In genomic region chr6:137093183-137094069, GRCh38 we compare ENCODE assay signal across 12 cellular contexts. TPM values are rescaled to one million over a fixed set of nuclear protein-coding genes. Genes with fewer than 3 reads are reported as not detected.
DNase-seq lines count a peak whose midpoint lies in the region; ATAC-seq and TF ChIP-seq lines count a peak whose summit lies in the region.
"Had no signal": no experiment of that assay in that cellular context is flagged by ENCODE, and none has a peak within 500 bp of the region (broad histone marks: within the 10 kb centered on the region; RNA-seq: fewer than 3 reads in every experiment).

No MANE protein-coding gene starts in this region.

- H3K27me3 Mint-ChIP-seq in activated naive CD4-positive, alpha-beta T cell treated with anti-CD3 and anti-CD28 coated beads, Interleukin-2, amount 50 U/mL, for 24 hours = peaks cover 7% of the 10 kb centered on the region
- no peaks in the 10 kb centered on the region for H3K27me3 Mint-ChIP-seq in activated T-helper 1 cell treated with anti-CD3 and anti-CD28 coated beads, Interleukin-12 subunit alpha, Interleukin-12 subunit beta, Interleukin-2, Interleukin-4 antibody, amounts not matched to agents 30 ng/mL and 10 ng/mL and 1 ng/mL, durations not matched to agents 14 hours and 24 hours and 36 hours (ENCODE audit: insufficient read depth)

- H3K4me1 ChIP-seq in transverse colon = peaks cover 0 to 36% (median 8%) of the 10 kb centered on the region in 4 donors

- no peaks in the 10 kb centered on the region for H3K9me3 ChIP-seq in transverse colon
- H3K9me3 ChIP-seq: Peyer's patch had no signal

- no peak for TF ChIP-seq EP300 in transverse colon (IDR thresholded peaks at IDR 0.05; ENCODE audit: low read depth)

- no peaks in the 10 kb centered on the region for H3K4me1 Mint-ChIP-seq in activated naive CD4-positive, alpha-beta T cell treated with anti-CD3 and anti-CD28 coated beads, Interleukin-2, amount 50 U/mL, for 24 hours
- H3K4me1 Mint-ChIP-seq in activated T-helper 1 cell treated with anti-CD3 and anti-CD28 coated beads, Interleukin-12 subunit alpha, Interleukin-12 subunit beta, Interleukin-2, Interleukin-4 antibody, amounts not matched to agents 30 ng/mL and 10 ng/mL and 1 ng/mL, durations not matched to agents 14 hours and 24 hours and 36 hours (ENCODE audit: low read depth) = peaks cover 52% of the 10 kb centered on the region

- intact Hi-C loops in activated T-helper 1 cell treated with anti-CD3 and anti-CD28 coated beads, Interleukin-12 subunit alpha, Interleukin-12 subunit beta, Interleukin-2, Interleukin-4 antibody, amounts not matched to agents 30 ng/mL and 10 ng/mL and 1 ng/mL, durations not matched to agents 14 hours and 24 hours and 36 hours (cut with micrococcal nuclease) = loop anchor here (1.0 to 10.0 kb wide), 15 partner anchors 17 to 1015 kb away; no protein-coding TSS in a partner anchor
- intact Hi-C loops in transverse colon (cut with DNase I; ENCODE audit: low total_unique reads) = loop anchor here (10.0 kb wide), 1 partner anchor 221 kb away; no protein-coding TSS in a partner anchor

- no peak for TF ChIP-seq CTCF in transverse colon (IDR thresholded peaks at IDR 0.05)

- no peak overlapping the region for H3K4me3 Mint-ChIP-seq in activated naive CD4-positive, alpha-beta T cell treated with anti-CD3 and anti-CD28 coated beads, Interleukin-2, amount 50 U/mL, for 24 hours
- H3K4me3 Mint-ChIP-seq in activated T-helper 1 cell treated with anti-CD3 and anti-CD28 coated beads, Interleukin-12 subunit alpha, Interleukin-12 subunit beta, Interleukin-2, Interleukin-4 antibody, amounts not matched to agents 30 ng/mL and 10 ng/mL and 1 ng/mL, durations not matched to agents 14 hours and 24 hours and 36 hours = no peak overlapping the region
- H3K4me3 Mint-ChIP-seq: CD8-positive, alpha-beta T cell; H9 had no signal

- H3K9me3 Mint-ChIP-seq in activated naive CD4-positive, alpha-beta T cell treated with anti-CD3 and anti-CD28 coated beads, Interleukin-2, amount 50 U/mL, for 24 hours = no peaks in the 10 kb centered on the region
- no peaks in the 10 kb centered on the region for H3K9me3 Mint-ChIP-seq in activated T-helper 1 cell treated with anti-CD3 and anti-CD28 coated beads, Interleukin-12 subunit alpha, Interleukin-12 subunit beta, Interleukin-2, Interleukin-4 antibody, amounts not matched to agents 30 ng/mL and 10 ng/mL and 1 ng/mL, durations not matched to agents 14 hours and 24 hours and 36 hours
- H3K9me3 Mint-ChIP-seq: CD8-positive, alpha-beta T cell; H9 had no signal

- peak overlapping the region; percentile 10 for H3K27ac Mint-ChIP-seq in activated naive CD4-positive, alpha-beta T cell treated with anti-CD3 and anti-CD28 coated beads, Interleukin-2, amount 50 U/mL, for 24 hours
- peak overlapping the region; percentile 63 for H3K27ac Mint-ChIP-seq in activated T-helper 1 cell treated with anti-CD3 and anti-CD28 coated beads, Interleukin-12 subunit alpha, Interleukin-12 subunit beta, Interleukin-2, Interleukin-4 antibody, amounts not matched to agents 30 ng/mL and 10 ng/mL and 1 ng/mL, durations not matched to agents 14 hours and 24 hours and 36 hours
- H3K27ac Mint-ChIP-seq: CD8-positive, alpha-beta T cell; H9 had no signal

- WGBS in transverse colon (ENCODE audit: low coverage in 1 of 2), 2 donors = 44 to 61% methylated on average over 2 to 6 of the region's 6 CpGs

- no peak for DNase-seq in activated naive CD4-positive, alpha-beta T cell (lab: John Stamatoyannopoulos, UW)
- DNase-seq in activated T-helper 1 cell treated with anti-CD3 and anti-CD28 coated beads, Interleukin-12 subunit alpha, Interleukin-12 subunit beta, Interleukin-2, Interleukin-4 antibody, amounts not matched to agents 30 ng/mL and 10 ng/mL and 1 ng/mL, durations not matched to agents 14 hours and 24 hours and 36 hours (ENCODE audit: low spot score) = no peak
- no peak for DNase-seq in transverse colon
- no peak for DNase-seq in NCI-H2196 treated with DMSO at 0.1 percent for 48 hours (lab: John Stamatoyannopoulos, UW; ENCODE audit: unreplicated experiment)
- DNase-seq: NCI-H1092 had no signal

- TF ChIP-seq POLR2A in transverse colon (IDR thresholded peaks at IDR 0.05) = no peak

- no peaks in the 10 kb centered on the region for H3K27me3 ChIP-seq in transverse colon
- H3K27me3 ChIP-seq: Peyer's patch had no signal

- peak overlapping the region; percentile 0 to 58 (median 28) for H3K27ac ChIP-seq in transverse colon

- no peaks in the 10 kb centered on the region for H3K36me3 ChIP-seq in transverse colon
- H3K36me3 ChIP-seq: Peyer's patch had no signal

- H3K4me3 ChIP-seq in transverse colon = no peak overlapping the region
- H3K4me3 ChIP-seq: Peyer's patch had no signal

- ATAC-seq in HG02610 (IDR thresholded peaks at IDR 0.05; ENCODE audit: unreplicated experiment) = peak; percentile 38
- ATAC-seq in GM18909 (IDR thresholded peaks at IDR 0.05; ENCODE audit: poor library complexity, unreplicated experiment) = no peak
- no peak for ATAC-seq in HG02798 (IDR thresholded peaks at IDR 0.05; ENCODE audit: poor library complexity, unreplicated experiment)

- in situ Hi-C loops in transverse colon (cut with MboI; ENCODE audit: low pct_ligation_motif_present in 1 of 4, low pct_unique_long_range_greater_than_20kb in 1 of 4, low sequenced_read_pairs in 3 of 4) = loop anchor here in 3 of 4 donors (10.0 to 25.0 kb wide), 4 partner anchors 219 to 544 kb away; no protein-coding TSS in a partner anchor

- no peaks in the 10 kb centered on the region for H3K36me3 Mint-ChIP-seq in activated naive CD4-positive, alpha-beta T cell treated with anti-CD3 and anti-CD28 coated beads, Interleukin-2, amount 50 U/mL, for 24 hours
- H3K36me3 Mint-ChIP-seq in activated T-helper 1 cell treated with anti-CD3 and anti-CD28 coated beads, Interleukin-12 subunit alpha, Interleukin-12 subunit beta, Interleukin-2, Interleukin-4 antibody, amounts not matched to agents 30 ng/mL and 10 ng/mL and 1 ng/mL, durations not matched to agents 14 hours and 24 hours and 36 hours (ENCODE audit: low read depth) = no peaks in the 10 kb centered on the region
- H3K36me3 Mint-ChIP-seq: CD8-positive, alpha-beta T cell had no signal

RNA-seq across cellular contexts. Expression of gene IL20RA, which starts 48.7 kb away (rescaled TPM):
- not detected in 2 replicates for total RNA-seq in activated T-helper 1 cell treated with anti-CD3 and anti-CD28 coated beads, Interleukin-12 subunit alpha, Interleukin-12 subunit beta, Interleukin-2, Interleukin-4 antibody, amounts not matched to agents 30 ng/mL and 10 ng/mL and 1 ng/mL, durations not matched to agents 14 hours and 24 hours and 36 hours
- total RNA-seq in transverse colon = 10 to 100 TPM in 2 of 4 donors, 1 to 10 TPM in 2; 7.4 to 20.5 (median 11.3) TPM
- total RNA-seq: CD8-positive, alpha-beta T cell had no signal
